In the genomic region with DNA sequence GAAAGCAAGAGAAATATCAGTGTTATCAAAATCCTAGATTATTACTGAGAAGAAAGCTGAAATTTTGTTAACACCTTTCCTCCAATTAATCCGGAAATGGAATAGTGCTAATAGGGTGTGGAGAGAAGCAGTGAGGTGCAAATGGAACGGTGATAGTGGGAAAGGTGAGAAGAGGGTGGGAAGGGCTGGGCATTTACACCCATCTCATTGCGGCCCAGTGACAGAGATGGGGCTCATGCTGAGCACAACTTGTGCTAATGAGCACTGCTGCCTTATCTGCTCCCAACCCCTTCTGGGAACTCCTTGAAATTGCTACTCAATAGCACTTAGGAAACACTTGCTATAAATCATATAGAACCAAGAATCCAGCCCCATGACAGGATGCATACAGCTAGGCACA, we compare ENCODE assay signal across 19 cellular contexts.
DNase-seq lines count a peak whose midpoint lies in the region; ATAC-seq and TF ChIP-seq lines count a peak whose summit lies in the region.
"Had no signal": no experiment of that assay in that cellular context is flagged by ENCODE, and none has a peak within 500 bp of the region (broad histone marks: within the 10 kb centered on the region; RNA-seq: fewer than 3 reads in every experiment).

No MANE protein-coding gene starts in this region.

- H3K9me3 ChIP-seq in left lung (no peaks in the 10 kb centered on the region), upper lobe of right lung (no peaks in the 10 kb centered on the region)
- H3K9me3 ChIP-seq: BLaER1, HAP-1 had no signal

- POLR2A ChIA-PET in WTC11 (lab: Charles Lee): no interaction called here

- H3K4me1 ChIP-seq in left lung (no peaks in the 10 kb centered on the region), upper lobe of right lung (no peaks in the 10 kb centered on the region)
- H3K4me1 ChIP-seq: BLaER1, HAP-1 had no signal

- ATAC-seq in WTC11 (peak; percentile 32; the same call in 1 of the 2 replicates), left lung (peak; percentile 41), upper lobe of right lung (peak; percentile 39), HG03175 (IDR thresholded peaks at IDR 0.05; ENCODE audit: unreplicated experiment) (no peak)
- ATAC-seq: CD8-positive, alpha-beta T cell had no signal

- TF ChIP-seq CTCF in WTC11 (IDR thresholded peaks at IDR 0.05): no peak
- TF ChIP-seq CTCF in left lung (IDR thresholded peaks at IDR 0.05): no peak
- TF ChIP-seq CTCF in upper lobe of right lung (IDR thresholded peaks at IDR 0.05): no peak

- intact Hi-C loops in left lung (cut with DNase I): no loop called here
- intact Hi-C loops in upper lobe of right lung (cut with DNase I): no loop called here

- H3K27ac Mint-ChIP-seq in WTC11: no peak overlapping the region
- H3K27ac Mint-ChIP-seq: CD8-positive, alpha-beta T cell had no signal

- H3K9me3 Mint-ChIP-seq in WTC11: no peaks in the 10 kb centered on the region
- H3K9me3 Mint-ChIP-seq: CD8-positive, alpha-beta T cell had no signal

- H3K27me3 ChIP-seq in left lung (no peaks in the 10 kb centered on the region), upper lobe of right lung (no peaks in the 10 kb centered on the region)
- H3K27me3 ChIP-seq: BLaER1 had no signal

- no peaks in the 10 kb centered on the region for H3K36me3 Mint-ChIP-seq in WTC11
- H3K36me3 Mint-ChIP-seq: CD8-positive, alpha-beta T cell had no signal

- H3K4me3 Mint-ChIP-seq in WTC11: no peak overlapping the region
- H3K4me3 Mint-ChIP-seq: CD8-positive, alpha-beta T cell had no signal

- H3K4me3 ChIP-seq in left lung (no peak overlapping the region), upper lobe of right lung (no peak overlapping the region)
- H3K4me3 ChIP-seq: BLaER1, GM23248, HAP-1 had no signal

- H3K27ac ChIP-seq in left lung (no peak overlapping the region), upper lobe of right lung (no peak overlapping the region)
- H3K27ac ChIP-seq: 22Rv1, BLaER1, GM23248 had no signal

- peak; percentile 2 to 59 (median 53) for DNase-seq in NCI-H1417 (lab: John Stamatoyannopoulos, UW)
- no peak for DNase-seq in NCI-H1417 treated with DMSO at 0.1 percent for 48 hours (lab: John Stamatoyannopoulos, UW)
- no peak for DNase-seq in WTC11 (ENCODE audit: low spot score)
- no peak for DNase-seq in left lung
- DNase-seq in upper lobe of right lung: no peak
- no peak for DNase-seq in A172 (ENCODE audit: low spot score)
- no peak for DNase-seq in kidney tubule cell (ENCODE audit: low spot score)
- DNase-seq: CD8-positive, alpha-beta T cell; COR-L47; DMS 273 treated with DMSO at 0.1 percent for 48 hours; DMS53; DND-41; EL; GM23248; IMR-90 had no signal

- no peaks in the 10 kb centered on the region; the same call in 1 of the 2 replicates for H3K27me3 Mint-ChIP-seq in WTC11 (ENCODE audit: low read depth)

- CTCF ChIA-PET in WTC11 (lab: Charles Lee): no interaction called here

- no peaks in the 10 kb centered on the region for H3K36me3 ChIP-seq in left lung
- no peaks in the 10 kb centered on the region for H3K36me3 ChIP-seq in upper lobe of right lung
- H3K36me3 ChIP-seq: BLaER1, HAP-1 had no signal

- peaks cover 11% of the 10 kb centered on the region for H3K4me1 Mint-ChIP-seq in WTC11

TF ChIP-seq in WTC11, 78 proteins besides CTCF, POLR2A, EP300 and RAD21:
- TF ChIP-seq, protein P1, sequence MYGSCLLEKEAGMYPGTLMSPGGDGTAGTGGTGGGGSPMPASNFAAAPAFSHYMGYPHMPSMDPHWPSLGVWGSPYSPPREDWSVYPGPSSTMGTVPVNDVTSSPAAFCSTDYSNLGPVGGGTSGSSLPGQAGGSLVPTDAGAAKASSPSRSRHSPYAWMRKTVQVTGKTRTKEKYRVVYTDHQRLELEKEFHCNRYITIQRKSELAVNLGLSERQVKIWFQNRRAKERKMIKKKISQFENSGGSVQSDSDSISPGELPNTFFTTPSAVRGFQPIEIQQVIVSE (CRISPR knock-in tag; IDR thresholded peaks at IDR 0.05; ENCODE audit: borderline replicate concordance): no peak
- no peak for TF ChIP-seq CREB1 (CRISPR knock-in tag; IDR thresholded peaks at IDR 0.05)
- TF ChIP-seq, protein P2, sequence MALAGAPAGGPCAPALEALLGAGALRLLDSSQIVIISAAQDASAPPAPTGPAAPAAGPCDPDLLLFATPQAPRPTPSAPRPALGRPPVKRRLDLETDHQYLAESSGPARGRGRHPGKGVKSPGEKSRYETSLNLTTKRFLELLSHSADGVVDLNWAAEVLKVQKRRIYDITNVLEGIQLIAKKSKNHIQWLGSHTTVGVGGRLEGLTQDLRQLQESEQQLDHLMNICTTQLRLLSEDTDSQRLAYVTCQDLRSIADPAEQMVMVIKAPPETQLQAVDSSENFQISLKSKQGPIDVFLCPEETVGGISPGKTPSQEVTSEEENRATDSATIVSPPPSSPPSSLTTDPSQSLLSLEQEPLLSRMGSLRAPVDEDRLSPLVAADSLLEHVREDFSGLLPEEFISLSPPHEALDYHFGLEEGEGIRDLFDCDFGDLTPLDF (CRISPR knock-in tag; IDR thresholded peaks at IDR 0.05): no peak
- TF ChIP-seq HMGA2 (CRISPR knock-in tag; IDR thresholded peaks at IDR 0.05): no peak
- no peak for TF ChIP-seq NFE2L1 (CRISPR knock-in tag; IDR thresholded peaks at IDR 0.05)
- no peak for TF ChIP-seq EMX1 (CRISPR knock-in tag; IDR thresholded peaks at IDR 0.05)
- TF ChIP-seq ZNF121 (CRISPR knock-in tag; IDR thresholded peaks at IDR 0.05): no peak
- TF ChIP-seq JAZF1 (CRISPR knock-in tag; IDR thresholded peaks at IDR 0.05): no peak
- TF ChIP-seq OVOL2 (CRISPR knock-in tag; IDR thresholded peaks at IDR 0.05; ENCODE audit: borderline replicate concordance): no peak
- no peak for TF ChIP-seq KAT7 (CRISPR knock-in tag; IDR thresholded peaks at IDR 0.05; ENCODE audit: borderline replicate concordance)
- TF ChIP-seq, protein P3, sequence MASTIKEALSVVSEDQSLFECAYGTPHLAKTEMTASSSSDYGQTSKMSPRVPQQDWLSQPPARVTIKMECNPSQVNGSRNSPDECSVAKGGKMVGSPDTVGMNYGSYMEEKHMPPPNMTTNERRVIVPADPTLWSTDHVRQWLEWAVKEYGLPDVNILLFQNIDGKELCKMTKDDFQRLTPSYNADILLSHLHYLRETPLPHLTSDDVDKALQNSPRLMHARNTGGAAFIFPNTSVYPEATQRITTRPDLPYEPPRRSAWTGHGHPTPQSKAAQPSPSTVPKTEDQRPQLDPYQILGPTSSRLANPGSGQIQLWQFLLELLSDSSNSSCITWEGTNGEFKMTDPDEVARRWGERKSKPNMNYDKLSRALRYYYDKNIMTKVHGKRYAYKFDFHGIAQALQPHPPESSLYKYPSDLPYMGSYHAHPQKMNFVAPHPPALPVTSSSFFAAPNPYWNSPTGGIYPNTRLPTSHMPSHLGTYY (CRISPR knock-in tag; IDR thresholded peaks at IDR 0.05): no peak
- TF ChIP-seq ETV6 (CRISPR knock-in tag; IDR thresholded peaks at IDR 0.05): no peak
- TF ChIP-seq ZNF138 (CRISPR knock-in tag; conservative IDR thresholded peaks at IDR 0.05): no peak
- no peak for TF ChIP-seq ZNF317 (CRISPR knock-in tag; IDR thresholded peaks at IDR 0.05; ENCODE audit: borderline replicate concordance, low read depth)
- TF ChIP-seq, protein P4, sequence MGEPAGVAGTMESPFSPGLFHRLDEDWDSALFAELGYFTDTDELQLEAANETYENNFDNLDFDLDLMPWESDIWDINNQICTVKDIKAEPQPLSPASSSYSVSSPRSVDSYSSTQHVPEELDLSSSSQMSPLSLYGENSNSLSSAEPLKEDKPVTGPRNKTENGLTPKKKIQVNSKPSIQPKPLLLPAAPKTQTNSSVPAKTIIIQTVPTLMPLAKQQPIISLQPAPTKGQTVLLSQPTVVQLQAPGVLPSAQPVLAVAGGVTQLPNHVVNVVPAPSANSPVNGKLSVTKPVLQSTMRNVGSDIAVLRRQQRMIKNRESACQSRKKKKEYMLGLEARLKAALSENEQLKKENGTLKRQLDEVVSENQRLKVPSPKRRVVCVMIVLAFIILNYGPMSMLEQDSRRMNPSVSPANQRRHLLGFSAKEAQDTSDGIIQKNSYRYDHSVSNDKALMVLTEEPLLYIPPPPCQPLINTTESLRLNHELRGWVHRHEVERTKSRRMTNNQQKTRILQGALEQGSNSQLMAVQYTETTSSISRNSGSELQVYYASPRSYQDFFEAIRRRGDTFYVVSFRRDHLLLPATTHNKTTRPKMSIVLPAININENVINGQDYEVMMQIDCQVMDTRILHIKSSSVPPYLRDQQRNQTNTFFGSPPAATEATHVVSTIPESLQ (CRISPR knock-in tag; IDR thresholded peaks at IDR 0.05): no peak
- no peak for TF ChIP-seq ZNF423 (CRISPR knock-in tag; IDR thresholded peaks at IDR 0.05)
- TF ChIP-seq MYBL2 (CRISPR knock-in tag; IDR thresholded peaks at IDR 0.05): no peak

Comparison
In these comparisons a context has a peak if more than half of its experiments do, and no peak if none do; other contexts are left out.
1. DNase-seq: peak in NCI-H1417 (3 of 3); none in NCI-H1417 treated with DMSO at 0.1 percent for 48 hours (single experiment), WTC11 (single experiment), left lung (0 of 2), upper lobe of right lung (single experiment), A172 (single experiment) and kidney tubule cell (single experiment).